In genomic region chr3:186115229-186115996, GRCh38 we compare ENCODE assay signal across 13 cellular contexts.
"Had no signal": no experiment of that assay in that cellular context is flagged by ENCODE, and none has a peak within 500 bp of the region (broad histone marks: within the 10 kb centered on the region; RNA-seq: fewer than 3 reads in every experiment).

No MANE protein-coding gene starts in this region.

- H3K4me3 ChIP-seq: cardiac muscle cell, heart right ventricle, stomach, thoracic aorta had no signal

- H3K27ac Mint-ChIP-seq: activated CD8-positive, alpha-beta T cell treated with anti-CD3 and anti-CD28 coated beads for 36 hours; activated naive CD8-positive, alpha-beta T cell treated with anti-CD3 and anti-CD28 coated beads, Interleukin-2, amount 50 U/mL, for 24 hours; activated T-cell treated with anti-CD3 and anti-CD28 coated beads, Interleukin-2, amount 50 U/mL, for 72 hours; nephron progenitor cell had no signal

- H3K9me3 ChIP-seq: heart right ventricle, stomach, thoracic aorta had no signal

- H3K9me3 Mint-ChIP-seq: activated CD8-positive, alpha-beta T cell treated with anti-CD3 and anti-CD28 coated beads for 36 hours; activated naive CD8-positive, alpha-beta T cell treated with anti-CD3 and anti-CD28 coated beads, Interleukin-2, amount 50 U/mL, for 24 hours; activated T-cell treated with anti-CD3 and anti-CD28 coated beads, Interleukin-2, amount 50 U/mL, for 72 hours; nephron progenitor cell had no signal

- ATAC-seq: activated CD8-positive, alpha-beta T cell treated with anti-CD3 and anti-CD28 coated beads for 36 hours; activated naive CD8-positive, alpha-beta T cell treated with anti-CD3 and anti-CD28 coated beads, Interleukin-2, amount 50 U/mL, for 24 hours; activated T-cell treated with anti-CD3 and anti-CD28 coated beads, Interleukin-2, amount 50 U/mL, for 72 hours had no signal

- H3K4me3 Mint-ChIP-seq: activated CD8-positive, alpha-beta T cell treated with anti-CD3 and anti-CD28 coated beads for 36 hours; activated naive CD8-positive, alpha-beta T cell treated with anti-CD3 and anti-CD28 coated beads, Interleukin-2, amount 50 U/mL, for 24 hours; activated T-cell treated with anti-CD3 and anti-CD28 coated beads, Interleukin-2, amount 50 U/mL, for 72 hours; nephron progenitor cell had no signal

- H3K36me3 ChIP-seq: cardiac muscle cell, heart right ventricle, stomach, thoracic aorta had no signal

- H3K27ac ChIP-seq: cardiac muscle cell, heart right ventricle, stomach, thoracic aorta had no signal

- DNase-seq: activated CD4-positive, alpha-beta T cell treated with anti-CD3 and anti-CD28 coated beads for 4 hours; activated CD8-positive, alpha-beta memory T cell treated with anti-CD3 and anti-CD28 coated beads, Interleukin-2, amount 50 U/mL, for 4 hours; activated CD8-positive, alpha-beta T cell treated with anti-CD3 and anti-CD28 coated beads for 36 hours; activated naive CD8-positive, alpha-beta T cell treated with anti-CD3 and anti-CD28 coated beads, Interleukin-2, amount 50 U/mL, for 24 hours; activated T-cell treated with anti-CD3 and anti-CD28 coated beads, Interleukin-2, amount 50 U/mL, for 72 hours; effector CD8-positive, alpha-beta T cell; heart right ventricle; mesenchymal stem cell; nephron progenitor cell; small intestine; stomach had no signal
